33 cellular contexts compared by ENCODE assay signal in genomic region chr19:30334841-30335240, GRCh38. TPM values are rescaled to one million over a fixed set of nuclear protein-coding genes. Genes with fewer than 3 reads are reported as not detected.
"Had no signal": no experiment of that assay in that cellular context is flagged by ENCODE, and none has a peak within 500 bp of the region (broad histone marks: within the 10 kb centered on the region; RNA-seq: fewer than 3 reads in every experiment).

No MANE protein-coding gene starts in this region.

- H3K4me1 ChIP-seq: adrenal gland, body of pancreas, gastroesophageal sphincter had no signal

- H3K4me3 ChIP-seq: adrenal gland, body of pancreas, esophagus squamous epithelium, gastroesophageal sphincter had no signal

- H3K27ac ChIP-seq: adrenal gland, body of pancreas, epithelial cell of prostate, esophagus squamous epithelium, gastroesophageal sphincter, WERI-Rb-1 had no signal

- H3K36me3 Mint-ChIP-seq: activated naive CD4-positive, alpha-beta T cell treated with anti-CD3 and anti-CD28 coated beads, Interleukin-2, amount 50 U/mL, for 24 hours; activated naive CD8-positive, alpha-beta T cell treated with anti-CD3 and anti-CD28 coated beads for 36 hours had no signal

- H3K27me3 ChIP-seq: adrenal gland, body of pancreas, esophagus squamous epithelium had no signal

- H3K36me3 ChIP-seq: adrenal gland, esophagus squamous epithelium, gastroesophageal sphincter, WERI-Rb-1 had no signal

- H3K27me3 Mint-ChIP-seq: activated B cell treated with CpG ODN at 0.5 μM for 24 hours; activated CD8-positive, alpha-beta T cell treated with anti-CD3 and anti-CD28 coated beads for 36 hours; activated naive CD4-positive, alpha-beta T cell treated with anti-CD3 and anti-CD28 coated beads, Interleukin-2, amount 50 U/mL, for 24 hours; activated naive CD8-positive, alpha-beta T cell treated with anti-CD3 and anti-CD28 coated beads for 36 hours; activated naive CD8-positive, alpha-beta T cell treated with anti-CD3 and anti-CD28 coated beads, Interleukin-2, amount 50 U/mL, for 24 hours; activated T-helper 17 cell treated with anti-CD3 and anti-CD28 coated beads, Interleukin-2, amount 50 U/mL, for 72 hours; T-helper 17 cell had no signal

- H3K9me3 Mint-ChIP-seq: activated B cell treated with CpG ODN at 0.5 μM for 24 hours; activated CD8-positive, alpha-beta T cell treated with anti-CD3 and anti-CD28 coated beads for 36 hours; activated naive CD4-positive, alpha-beta T cell treated with anti-CD3 and anti-CD28 coated beads for 36 hours; activated naive CD4-positive, alpha-beta T cell treated with anti-CD3 and anti-CD28 coated beads, Interleukin-2, amount 50 U/mL, for 24 hours; activated naive CD8-positive, alpha-beta T cell treated with anti-CD3 and anti-CD28 coated beads for 36 hours; activated naive CD8-positive, alpha-beta T cell treated with anti-CD3 and anti-CD28 coated beads, Interleukin-2, amount 50 U/mL, for 24 hours; activated T-cell treated with anti-CD3 and anti-CD28 coated beads, Interleukin-2, amount 50 U/mL, for 4 hours; activated T-helper 17 cell treated with anti-CD3 and anti-CD28 coated beads, Interleukin-2, amount 50 U/mL, for 72 hours; T-helper 2 cell treated with Interferon-gamma antibody and Interleukin-4, amounts not matched to agents 5 μg/mL and 100 μg/mL, for 36 hours had no signal

- ATAC-seq: activated CD4-positive, CD25-positive, alpha-beta regulatory T cell treated with anti-CD3 and anti-CD28 coated beads, Interleukin-2, amount 50 U/mL, for 24 hours; activated CD8-positive, alpha-beta T cell treated with anti-CD3 and anti-CD28 coated beads for 36 hours; activated naive CD8-positive, alpha-beta T cell treated with anti-CD3 and anti-CD28 coated beads, Interleukin-2, amount 50 U/mL, for 24 hours; activated T-cell treated with anti-CD3 and anti-CD28 coated beads, Interleukin-2, amount 50 U/mL, for 4 hours; activated T-helper 17 cell treated with anti-CD3 and anti-CD28 coated beads, Interleukin-2, amount 50 U/mL, for 72 hours; body of pancreas; effector memory CD8-positive, alpha-beta T cell; gastroesophageal sphincter; T-helper 17 cell had no signal

- H3K4me1 Mint-ChIP-seq: activated B cell treated with CpG ODN at 0.5 μM for 24 hours; activated naive CD4-positive, alpha-beta T cell treated with anti-CD3 and anti-CD28 coated beads, Interleukin-2, amount 50 U/mL, for 24 hours; activated naive CD8-positive, alpha-beta T cell treated with anti-CD3 and anti-CD28 coated beads for 36 hours; activated naive CD8-positive, alpha-beta T cell treated with anti-CD3 and anti-CD28 coated beads, Interleukin-2, amount 50 U/mL, for 24 hours; activated T-helper 17 cell treated with anti-CD3 and anti-CD28 coated beads, Interleukin-2, amount 50 U/mL, for 72 hours; T-helper 17 cell had no signal

- H3K9me3 ChIP-seq: adrenal gland, body of pancreas, esophagus squamous epithelium, gastroesophageal sphincter had no signal

- DNase-seq: activated B cell treated with CpG ODN at 0.5 μM for 24 hours; activated CD4-positive, alpha-beta T cell treated with anti-CD3 and anti-CD28 coated beads for 48 hours; activated CD4-positive, alpha-beta T cell treated with anti-CD3 and anti-CD28 coated beads, Interleukin-2, amount 50 U/mL, for 1 hour; activated CD4-positive, alpha-beta T cell treated with anti-CD3 and anti-CD28 coated beads, Interleukin-2, amount 50 U/mL, for 48 hours; activated CD8-positive, alpha-beta memory T cell treated with anti-CD3 and anti-CD28 coated beads for 24 hours; activated CD8-positive, alpha-beta T cell treated with anti-CD3 and anti-CD28 coated beads for 36 hours; activated effector memory CD4-positive, alpha-beta T cell treated with anti-CD3 and anti-CD28 coated beads, Interleukin-2, amount 50 U/mL, for 16 hours; activated naive CD4-positive, alpha-beta T cell treated with anti-CD3 and anti-CD28 coated beads for 36 hours; activated naive CD8-positive, alpha-beta T cell treated with anti-CD3 and anti-CD28 coated beads for 36 hours; activated naive CD8-positive, alpha-beta T cell treated with anti-CD3 and anti-CD28 coated beads, Interleukin-2, amount 50 U/mL, for 24 hours; activated T-cell treated with anti-CD3 and anti-CD28 coated beads, Interleukin-2, amount 50 U/mL, for 4 hours; adrenal gland; aorta; body of pancreas; effector memory CD8-positive, alpha-beta T cell; esophagus squamous epithelium; foreskin melanocyte; T-helper 1 cell; T-helper 17 cell; T1000; WERI-Rb-1 had no signal

- H3K4me3 Mint-ChIP-seq: activated B cell treated with CpG ODN at 0.5 μM for 24 hours; activated CD8-positive, alpha-beta T cell treated with anti-CD3 and anti-CD28 coated beads for 36 hours; activated naive CD4-positive, alpha-beta T cell treated with anti-CD3 and anti-CD28 coated beads for 36 hours; activated naive CD4-positive, alpha-beta T cell treated with anti-CD3 and anti-CD28 coated beads, Interleukin-2, amount 50 U/mL, for 24 hours; activated naive CD8-positive, alpha-beta T cell treated with anti-CD3 and anti-CD28 coated beads for 36 hours; activated naive CD8-positive, alpha-beta T cell treated with anti-CD3 and anti-CD28 coated beads, Interleukin-2, amount 50 U/mL, for 24 hours; activated T-cell treated with anti-CD3 and anti-CD28 coated beads, Interleukin-2, amount 50 U/mL, for 4 hours; activated T-helper 17 cell treated with anti-CD3 and anti-CD28 coated beads, Interleukin-2, amount 50 U/mL, for 72 hours; effector memory CD8-positive, alpha-beta T cell; T-helper 17 cell; T-helper 2 cell treated with Interferon-gamma antibody and Interleukin-4, amounts not matched to agents 5 μg/mL and 100 μg/mL, for 36 hours had no signal

- H3K27ac Mint-ChIP-seq: activated B cell treated with CpG ODN at 0.5 μM for 24 hours; activated CD8-positive, alpha-beta T cell treated with anti-CD3 and anti-CD28 coated beads for 36 hours; activated naive CD4-positive, alpha-beta T cell treated with anti-CD3 and anti-CD28 coated beads for 36 hours; activated naive CD4-positive, alpha-beta T cell treated with anti-CD3 and anti-CD28 coated beads, Interleukin-2, amount 50 U/mL, for 24 hours; activated naive CD8-positive, alpha-beta T cell treated with anti-CD3 and anti-CD28 coated beads for 36 hours; activated naive CD8-positive, alpha-beta T cell treated with anti-CD3 and anti-CD28 coated beads, Interleukin-2, amount 50 U/mL, for 24 hours; activated T-helper 17 cell treated with anti-CD3 and anti-CD28 coated beads, Interleukin-2, amount 50 U/mL, for 72 hours; effector memory CD8-positive, alpha-beta T cell; T-helper 17 cell; T-helper 2 cell treated with Interferon-gamma antibody and Interleukin-4, amounts not matched to agents 5 μg/mL and 100 μg/mL, for 36 hours had no signal

RNA-seq across cellular contexts. Expression of gene ZNF536, which starts 37.3 kb away (rescaled TPM):
- total RNA-seq: activated B cell treated with CpG ODN at 0.5 μM for 24 hours; activated CD8-positive, alpha-beta T cell treated with anti-CD3 and anti-CD28 coated beads for 36 hours; activated naive CD4-positive, alpha-beta T cell treated with anti-CD3 and anti-CD28 coated beads for 36 hours; activated naive CD8-positive, alpha-beta T cell treated with anti-CD3 and anti-CD28 coated beads for 36 hours; activated T-cell treated with anti-CD3 and anti-CD28 coated beads, Interleukin-2, amount 50 U/mL, for 4 hours; activated T-helper 17 cell treated with anti-CD3 and anti-CD28 coated beads, Interleukin-2, amount 50 U/mL, for 72 hours; body of pancreas; chondrocyte; dermis microvascular lymphatic vessel endothelial cell; endothelial cell of umbilical vein; fibroblast of villous mesenchyme; glomerular endothelial cell; T-helper 17 cell had no signal
- polyA plus RNA-seq: endothelial cell of umbilical vein, fibroblast of lung had no signal
